In the genomic region with DNA sequence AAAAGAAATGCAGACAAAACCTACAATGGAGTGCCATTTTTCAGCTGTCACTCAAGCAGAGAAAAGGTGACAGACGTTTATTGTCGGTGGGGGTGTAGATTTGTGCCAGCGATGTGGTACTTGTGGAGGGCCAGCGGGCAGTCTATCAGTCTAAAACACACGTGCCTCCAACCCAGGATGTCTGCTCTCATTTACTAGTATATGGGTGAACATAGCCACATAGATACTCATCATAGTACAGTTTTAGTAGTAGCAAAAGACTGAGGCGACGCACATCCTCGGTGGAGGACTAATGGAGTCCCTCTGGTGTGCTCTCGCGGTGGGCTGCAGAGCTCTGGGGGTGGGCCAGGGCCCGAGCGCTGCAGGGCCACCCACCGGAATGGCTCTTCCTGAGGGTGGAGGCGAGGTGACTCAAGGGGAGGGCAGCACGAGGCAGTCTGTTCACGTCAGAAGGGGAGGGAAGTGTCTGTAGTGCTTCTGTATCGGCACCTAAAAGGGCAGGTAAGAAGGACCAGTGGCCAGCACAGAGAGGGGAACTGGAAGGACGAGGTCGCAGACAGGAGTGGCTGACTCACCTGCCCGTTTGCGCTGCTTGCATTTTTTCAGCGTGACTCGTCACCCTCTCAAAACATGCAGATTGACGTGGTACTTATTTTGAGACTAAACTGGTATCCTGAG, we compare ENCODE assay signal across 10 cellular contexts. TPM values are rescaled to one million over a fixed set of nuclear protein-coding genes. Genes with fewer than 3 reads are reported as not detected.
DNase-seq lines count a peak whose midpoint lies in the region; ATAC-seq, FAIRE-seq and TF ChIP-seq lines count a peak whose summit lies in the region.
"Had no signal": no experiment of that assay in that cellular context is flagged by ENCODE, and none has a peak within 500 bp of the region (broad histone marks: within the 10 kb centered on the region; RNA-seq: fewer than 3 reads in every experiment).

No MANE protein-coding gene starts in this region.

- H2BK20ac ChIP-seq in H1 (ENCODE audit: low read length), result no peak overlapping the region

- FAIRE-seq in H1 (lab: Jason Lieb, UNC), result no peak

- no peak overlapping the region for H4K5ac ChIP-seq in H1 (ENCODE audit: insufficient read length, low read depth, low read length)

- H3K4ac ChIP-seq in H1 (replicated peaks; ENCODE audit: insufficient read length, low read depth, low read length) (no peak overlapping the region), mesenchymal stem cell (ENCODE audit: low read depth in 1 of 2, low read length in 2 of 2) (no peak overlapping the region)

- intact Hi-C loops in left colon (cut with DNase I, micrococcal nuclease), result no loop called here

- POLR2A ChIA-PET in H1 (lab: Charles Lee; ENCODE audit: partially characterized antibody), result interaction anchor here (0.8 to 1.3 kb wide), 3 partner anchors 14 to 101 kb away, joined by 3 to 5 read pairs (median 4); no protein-coding TSS in a partner anchor

- no peaks in the 10 kb centered on the region for H3K23me2 ChIP-seq in H1 (ENCODE audit: low read depth, low read length)

- H2AFZ ChIP-seq in H1 (ENCODE audit: low read length) (no peak overlapping the region), mesenchymal stem cell (ENCODE audit: low read depth, low read length) (no peak overlapping the region)

- H3K36me3 ChIP-seq in H1 (ENCODE audit: control insufficient read depth in 2 of 4, insufficient read depth in 4 of 4, low read length in 3 of 4) (peaks cover 8 to 56% (median 25%) of the 10 kb centered on the region in 4 experiments; a peak in 7 of 8 replicates), mesenchymal stem cell (ENCODE audit: control insufficient read depth in 1 of 2, insufficient read depth in 2 of 2, low read depth in 1 of 2, low read length in 2 of 2) (peaks cover 57 to 80% of the 10 kb centered on the region in 2 experiments)

- H2BK15ac ChIP-seq in H1 (ENCODE audit: low read length) (no peak overlapping the region), mesenchymal stem cell (ENCODE audit: low read depth, poor library complexity, severe bottlenecking) (no peak overlapping the region)

- H2BK12ac ChIP-seq in H1 (ENCODE audit: low read depth, low read length) (no peak overlapping the region), mesenchymal stem cell (ENCODE audit: low read length in 2 of 2) (no peak overlapping the region)

- no peak overlapping the region for H3K27ac ChIP-seq in H1 (ENCODE audit: low read depth, low read length)
- H3K27ac ChIP-seq in mesenchymal stem cell (ENCODE audit: low read length, poor library complexity, severe bottlenecking), result no peak overlapping the region

- H2BK5ac ChIP-seq in H1 (ENCODE audit: low read depth, low read length), result peak overlapping the region; percentile 50; the same call in 1 of the 2 replicates
- H2BK5ac ChIP-seq in mesenchymal stem cell (ENCODE audit: low read depth, low read length, poor library complexity, severe bottlenecking), result no peak overlapping the region

- no peak overlapping the region for H3K23ac ChIP-seq in H1 (ENCODE audit: insufficient read length)
- H3K23ac ChIP-seq in mesenchymal stem cell (ENCODE audit: low read length in 2 of 2), result peak overlapping the region in 1 of 2 experiments; percentile 6

- ATAC-seq in GM21367 (IDR thresholded peaks at IDR 0.05; ENCODE audit: unreplicated experiment) (no peak), HG03159 (IDR thresholded peaks at IDR 0.05; ENCODE audit: unreplicated experiment) (no peak), HG03045 (IDR thresholded peaks at IDR 0.05; ENCODE audit: unreplicated experiment) (no peak), left colon (no peak)
- ATAC-seq: CD8-positive, alpha-beta T cell had no signal

- no peak for TF ChIP-seq RAD21 in H1 (IDR thresholded peaks at IDR 0.05 in 1 of 2, conservative IDR thresholded peaks at IDR 0.05 in 1 of 2; ENCODE audit: low read depth in 2 of 2, low read length in 2 of 2)

- H3K18ac ChIP-seq in H1 (ENCODE audit: extremely low read depth, low read length), result no peak overlapping the region
- H3K18ac ChIP-seq in mesenchymal stem cell (ENCODE audit: low read depth in 1 of 2, low read length in 2 of 2), result no peak overlapping the region

- DNase-seq in DMS53 (lab: John Stamatoyannopoulos, UW) (peak; percentile 98), NCI-H460 (ENCODE audit: extremely low read depth, low read depth) (peak; percentile 47), H1 (ENCODE audit: low read depth in 1 of 2, low spot score in 2 of 2) (peak in 1 of 2 experiments; percentile 61), mesenchymal stem cell (peak; percentile 36), left colon (no peak)
- DNase-seq: CD8-positive, alpha-beta T cell; NCI-H146 had no signal

- no peak overlapping the region for H2AK5ac ChIP-seq in H1 (ENCODE audit: low read depth, low read length)
- no peak overlapping the region for H2AK5ac ChIP-seq in mesenchymal stem cell (ENCODE audit: low read length, severe bottlenecking)

- CTCF ChIA-PET in H1 (lab: Charles Lee; ENCODE audit: partially characterized antibody), result interaction anchor here (0.9 to 7.5 kb wide), 6 partner anchors 11 to 99 kb away, joined by 3 to 56 read pairs (median 4); no protein-coding TSS in a partner anchor

- H3K9me3 ChIP-seq in H1 (ENCODE audit: insufficient read depth in 2 of 2, low read depth in 1 of 2, low read length in 1 of 2), result 0 out of 4 replicates have a peak, but pooled peaks cover under 1 to 3% of the 10 kb centered on the region in 2 experiments
- H3K9me3 ChIP-seq in mesenchymal stem cell (ENCODE audit: control insufficient read depth, low read length), result no peaks in the 10 kb centered on the region

- H3K4me1 ChIP-seq in H1 (replicated peaks in 1 of 4; ENCODE audit: control insufficient read depth in 3 of 4, insufficient read depth in 4 of 4, low read length in 3 of 4) (peaks cover 0 to 7% (median 4%) of the 10 kb centered on the region in 4 experiments; a peak in 4 of 7 replicates), mesenchymal stem cell (ENCODE audit: control insufficient read depth, insufficient read depth, low read depth, low read length) (peaks cover 5% of the 10 kb centered on the region)

- no peak overlapping the region; a peak in 1 of 7 replicates for H3K9ac ChIP-seq in H1 (replicated peaks in 1 of 4; ENCODE audit: extremely low read depth in 1 of 4, low read depth in 3 of 4, low read length in 3 of 4)
- no peak overlapping the region for H3K9ac ChIP-seq in mesenchymal stem cell (ENCODE audit: low read length)

- H3K14ac ChIP-seq in H1 (ENCODE audit: insufficient read length), result no peak overlapping the region
- no peak overlapping the region for H3K14ac ChIP-seq in mesenchymal stem cell (ENCODE audit: low read length in 2 of 2)

- no peak for TF ChIP-seq CTCF in H1 (IDR thresholded peaks at IDR 0.05; ENCODE audit: control extremely low read depth in 1 of 3, insufficient read depth in 1 of 3, low read depth in 1 of 3, low read length in 3 of 3)

- TF ChIP-seq POLR2A in H1 (IDR thresholded peaks at IDR 0.05; ENCODE audit: control extremely low read depth in 1 of 2, low read depth in 2 of 2, low read length in 2 of 2), result no peak

- no peaks in the 10 kb centered on the region; the same call in 1 of the 2 replicates for H3K79me1 ChIP-seq in H1 (ENCODE audit: low read depth, low read length)
- peaks cover 42% of the 10 kb centered on the region for H3K79me1 ChIP-seq in mesenchymal stem cell (replicated peaks; ENCODE audit: low read length, poor library complexity, severe bottlenecking)

- no peak overlapping the region for H3K56ac ChIP-seq in H1 (replicated peaks; ENCODE audit: insufficient read length, low read depth, low read length)

- no peak overlapping the region for H4K91ac ChIP-seq in H1 (replicated peaks; ENCODE audit: insufficient read length, low read length)
- no peak overlapping the region for H4K91ac ChIP-seq in mesenchymal stem cell (ENCODE audit: low read length)

- H3K4me3 ChIP-seq in H1 (ENCODE audit: extremely low read depth in 1 of 4, insufficient read depth in 2 of 4, low read depth in 3 of 4, low read length in 4 of 4) (no peak overlapping the region), mesenchymal stem cell (ENCODE audit: insufficient read depth in 1 of 2, low read depth in 1 of 2, low read length in 2 of 2) (no peak overlapping the region)

- no peaks in the 10 kb centered on the region for H4K20me1 ChIP-seq in H1 (replicated peaks in 1 of 2; ENCODE audit: control insufficient read depth in 1 of 2, insufficient read depth in 2 of 2, low read length in 2 of 2)

- H3K27me3 ChIP-seq in H1 (replicated peaks in 1 of 4; ENCODE audit: control insufficient read depth in 3 of 4, extremely low read depth in 1 of 4, insufficient read depth in 3 of 4, low read length in 3 of 4) (no peaks in the 10 kb centered on the region), mesenchymal stem cell (ENCODE audit: control insufficient read depth in 1 of 2, insufficient read depth in 1 of 2, low read length in 2 of 2) (no peaks in the 10 kb centered on the region)

- H4K8ac ChIP-seq in H1 (ENCODE audit: extremely low read depth, insufficient read depth, low read length), result no peak overlapping the region
- H4K8ac ChIP-seq in mesenchymal stem cell (ENCODE audit: low read length), result peak overlapping the region; percentile 27

- H2BK120ac ChIP-seq in H1 (replicated peaks; ENCODE audit: low read depth, low read length) (no peak overlapping the region), mesenchymal stem cell (ENCODE audit: low read depth, low read length) (no peak overlapping the region)

- 83% methylated on average over 24 of the region's 24 CpGs; no CpG with 5 or more reads in 1 of the 2 experiments for WGBS in H1 (ENCODE audit: extremely low coverage in 1 of 2, insufficient coverage in 1 of 2, insufficient read length in 1 of 2, insufficient replicate concordance in 2 of 2, low coverage in 1 of 2, low lambda C conversion rate in 2 of 2, missing lambda C conversion rate in 1 of 2), 2 experiments
- 63% methylated on average over 18 of the region's 24 CpGs for WGBS in mesenchymal stem cell

- H3K79me2 ChIP-seq in H1 (ENCODE audit: control insufficient read depth in 1 of 2, insufficient read depth in 2 of 2, low read length in 2 of 2), result no peaks in the 10 kb centered on the region

- H3K4me2 ChIP-seq in H1 (ENCODE audit: insufficient read depth in 1 of 2, low read depth in 2 of 2, low read length in 2 of 2) (peak overlapping the region in 1 of 2 experiments; percentile 19; a peak in 1 of 4 replicates), mesenchymal stem cell (ENCODE audit: low read length, poor library complexity, severe bottlenecking) (peak overlapping the region; percentile 33)

- no peak for TF ChIP-seq EP300 in H1 (IDR thresholded peaks at IDR 0.05; ENCODE audit: borderline replicate concordance in 1 of 2, low read depth in 2 of 2, low read length in 2 of 2)

RNA-seq across cellular contexts. Expression of gene SFSWAP, which starts 26.1 kb away (rescaled TPM):
- 34.6 and 36.6 TPM in 2 replicates for total RNA-seq in NCI-H460 (2014; rRNA removed; shearing (Covaris generic))
- polyA plus RNA-seq in NCI-H460 (2014; cell fraction: nucleus; rRNA removed), result 58.6 and 76.9 TPM in 2 replicates
- total RNA-seq in H1 (2021; fragmentation: NEBNext Ultra II Directional; extraction: Animal tissue kit (Norgen Biotek cat#: 25700)), result 48.3 and 49.5 TPM in 2 replicates
- 36.5 and 64.4 TPM in 2 replicates for polyA plus RNA-seq in H1 (2011; rRNA removed)
- polyA plus RNA-seq in H1 (2011; cell fraction: cytosol; rRNA removed), result 25.1 TPM
- 154 TPM for polyA plus RNA-seq in H1 (2011; cell fraction: nucleus; rRNA removed)
- 35.4 to 37.3 TPM (median 36.3 TPM) in 4 replicates for polyA plus RNA-seq in H1 (2012, experiment 1 of 2)
- polyA plus RNA-seq in H1 (2012, experiment 2 of 2), result 13.3 TPM
- 51.5 TPM for polyA plus RNA-seq in H1 (2013, experiment 1 of 2)
- 47.2 TPM for polyA plus RNA-seq in H1 (2013, experiment 2 of 2)
- 18.9 and 20.6 TPM in 2 replicates for polyA minus RNA-seq in H1 (2011; rRNA and poly(A)+ RNA removed)
- polyA minus RNA-seq in H1 (2011; cell fraction: cytosol; rRNA and poly(A)+ RNA removed), result 20.5 TPM
- 37.8 TPM for polyA minus RNA-seq in H1 (2011; cell fraction: nucleus; rRNA and poly(A)+ RNA removed)
- polyA plus RNA-seq in mesenchymal stem cell (2013, experiment 1 of 2), result 31.4 TPM
- 30.6 TPM for polyA plus RNA-seq in mesenchymal stem cell (2013, experiment 2 of 2)
- total RNA-seq in left colon, result 10 to 100 TPM; 34.2 to 41.1 TPM

Comparison
In these comparisons a context has a peak if more than half of its experiments do, and no peak if none do; other contexts are left out.
1. DNase-seq: peak in DMS53 (single experiment), NCI-H460 (single experiment) and mesenchymal stem cell (single experiment); none in left colon (0 of 2).